ENCODE assay signal across 8 cellular contexts in the genomic region with DNA sequence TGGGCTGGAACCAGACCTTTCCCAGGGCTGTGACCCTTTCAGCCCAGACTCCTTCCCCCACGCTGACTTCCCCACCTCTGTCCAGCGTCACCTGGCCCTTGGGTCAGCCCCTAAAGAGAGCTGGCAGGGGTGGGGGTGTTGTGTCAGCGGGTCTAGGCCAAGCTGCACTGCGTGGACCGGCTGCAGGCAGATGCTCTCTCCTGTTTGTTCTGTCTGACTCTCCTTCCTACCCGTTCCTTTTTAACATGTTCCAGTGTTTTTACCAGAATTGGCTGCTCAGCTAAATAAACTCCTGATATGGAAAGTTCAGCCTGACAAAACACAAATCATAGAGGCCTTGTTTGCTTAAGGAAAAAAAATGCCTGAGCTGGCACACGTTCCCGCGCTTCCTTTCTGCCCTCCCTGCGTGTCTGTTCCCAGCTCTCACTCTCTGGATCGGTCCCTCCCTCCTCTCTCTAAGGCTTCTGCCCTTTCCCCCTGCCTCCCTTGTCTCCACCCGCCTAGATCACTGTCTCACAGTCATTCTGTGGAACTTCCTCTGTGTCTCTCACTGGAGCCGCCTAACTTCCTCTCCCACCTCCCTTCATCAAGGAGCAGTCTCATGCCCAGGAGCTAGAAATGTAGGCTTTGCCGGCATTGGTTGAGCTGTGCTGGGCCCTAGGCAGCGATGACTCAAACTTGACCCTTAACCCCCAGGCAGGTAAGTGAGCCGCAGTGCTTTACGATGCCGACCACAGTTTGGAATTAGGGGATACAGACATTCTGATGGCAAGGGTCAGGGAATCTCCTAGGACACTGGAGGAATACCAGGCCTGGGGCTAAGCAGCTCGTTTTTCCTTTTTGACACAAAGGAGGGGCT. TPM values are rescaled to one million over a fixed set of nuclear protein-coding genes. Genes with fewer than 3 reads are reported as not detected.
A peak's percentile ranks its signal among the peaks of the same experiment; 100 is the strongest.
DNase-seq lines count a peak whose midpoint lies in the region; TF ChIP-seq lines count a peak whose summit lies in the region.

No MANE protein-coding gene starts in this region.

- H3K9me3 Mint-ChIP-seq in endothelial cell (ENCODE audit: unreplicated experiment): no peaks in the 10 kb centered on the region

- peak overlapping the region; percentile 33 for H3K4me3 Mint-ChIP-seq in endothelial cell (ENCODE audit: unreplicated experiment)

- peaks cover 0 to 8% of the 10 kb centered on the region in 2 donors for H3K36me3 ChIP-seq in mucosa of rectum (ENCODE audit: control insufficient read depth in 2 of 2, insufficient read depth in 2 of 2, low read length in 2 of 2)

- CTCF ChIA-PET in GM10248 (lab: Yijun Ruan, JAX): interaction anchor here (1.2 to 4.7 kb wide), 5 partner anchors 9 to 66 kb away, joined by 3 to 20 read pairs (median 4); no protein-coding TSS in a partner anchor

- peaks cover 3% of the 10 kb centered on the region for H3K27me3 Mint-ChIP-seq in endothelial cell (ENCODE audit: unreplicated experiment)

- no peaks in the 10 kb centered on the region for H3K27me3 ChIP-seq in mucosa of rectum (ENCODE audit: control insufficient read depth in 2 of 2, insufficient read depth in 2 of 2, low read length in 2 of 2)

- peak overlapping the region; percentile 24 to 53 for H3K4me3 ChIP-seq in mucosa of rectum (ENCODE audit: low read length in 2 of 2)

- peak overlapping the region; percentile 89 to 93 for H3K27ac ChIP-seq in mucosa of rectum (ENCODE audit: low read depth in 2 of 2, low read length in 2 of 2)

- H3K9me3 ChIP-seq in mucosa of rectum (ENCODE audit: control insufficient read depth in 2 of 2, low read length in 2 of 2): no peaks in the 10 kb centered on the region

- DNase-seq in NCI-H1092 treated with DMSO at 0.1 percent for 48 hours (lab: John Stamatoyannopoulos, UW) (peak; percentile 63), NCI-H1092 (lab: John Stamatoyannopoulos, UW) (no peak), RPMI7951 (ENCODE audit: low read depth) (peak; percentile 66), endothelial cell (ENCODE audit: low spot score) (peak; percentile 22), GM10248 (ENCODE audit: extremely low spot score) (no peak), NCI-H1694 treated with DMSO at 0.1 percent for 48 hours (lab: John Stamatoyannopoulos, UW) (no peak)
- DNase-seq in activated T-cell treated with anti-CD3 and anti-CD28 coated beads, Interleukin-2, amount 50 U/mL, for 48 hours: no peak

- POLR2A ChIA-PET in GM10248 (lab: Yijun Ruan, JAX): no interaction called here

- H3K27ac Mint-ChIP-seq in endothelial cell (ENCODE audit: unreplicated experiment): peak overlapping the region; percentile 80

- H3K4me1 Mint-ChIP-seq in endothelial cell (ENCODE audit: unreplicated experiment): peaks cover 28% of the 10 kb centered on the region

- TF ChIP-seq CTCF in endothelial cell (IDR thresholded peaks at IDR 0.05; ENCODE audit: unreplicated experiment) (no peak), GM10248 (IDR thresholded peaks at IDR 0.05; ENCODE audit: control extremely low read depth, extremely low read depth, low read depth, missing control alignments) (no peak)

- peaks cover 31 to 33% of the 10 kb centered on the region in 2 donors for H3K4me1 ChIP-seq in mucosa of rectum (ENCODE audit: control insufficient read depth in 2 of 2, insufficient read depth in 2 of 2, low read length in 2 of 2)

- H3K9ac ChIP-seq in mucosa of rectum (ENCODE audit: low read depth in 1 of 2, low read length in 2 of 2): peak overlapping the region; percentile 56 to 59

- no peaks in the 10 kb centered on the region for H3K36me3 Mint-ChIP-seq in endothelial cell (ENCODE audit: low read depth, unreplicated experiment)

RNA-seq across cellular contexts. Expression of gene MLXIP, which starts 15.5 kb away (rescaled TPM):
- total RNA-seq in RPMI7951 (2014; rRNA removed; shearing (Covaris generic)): 2.6 and 3.8 TPM in 2 replicates
- total RNA-seq in endothelial cell (ENCODE audit: unreplicated experiment): 63.3 TPM

RNA-seq across cellular contexts. Expression of gene BCL7A, which starts 41.4 kb away (rescaled TPM):
- total RNA-seq in RPMI7951 (2014; rRNA removed; shearing (Covaris generic)): 0.72 and 1.1 TPM in 2 replicates
- total RNA-seq in endothelial cell (ENCODE audit: unreplicated experiment): 6.2 TPM

Comparison
In these comparisons a context has a peak if more than half of its experiments do, and no peak if none do; other contexts are left out.
1. DNase-seq: peak in NCI-H1092 treated with DMSO at 0.1 percent for 48 hours (single experiment), RPMI7951 (single experiment) and endothelial cell (single experiment); none in NCI-H1092 (single experiment), activated T-cell treated with anti-CD3 and anti-CD28 coated beads, Interleukin-2, amount 50 U/mL, for 48 hours (0 of 2), GM10248 (single experiment) and NCI-H1694 treated with DMSO at 0.1 percent for 48 hours (single experiment).
2. RNA of gene MLXIP, which starts 15.5 kb away (total RNA-seq): 63.3 TPM in endothelial cell (single experiment); 2.6 to 3.8 TPM in RPMI7951; every median in the first group is over 10 times any median in the second.